4 cellular contexts compared by ENCODE assay signal in the genomic region with DNA sequence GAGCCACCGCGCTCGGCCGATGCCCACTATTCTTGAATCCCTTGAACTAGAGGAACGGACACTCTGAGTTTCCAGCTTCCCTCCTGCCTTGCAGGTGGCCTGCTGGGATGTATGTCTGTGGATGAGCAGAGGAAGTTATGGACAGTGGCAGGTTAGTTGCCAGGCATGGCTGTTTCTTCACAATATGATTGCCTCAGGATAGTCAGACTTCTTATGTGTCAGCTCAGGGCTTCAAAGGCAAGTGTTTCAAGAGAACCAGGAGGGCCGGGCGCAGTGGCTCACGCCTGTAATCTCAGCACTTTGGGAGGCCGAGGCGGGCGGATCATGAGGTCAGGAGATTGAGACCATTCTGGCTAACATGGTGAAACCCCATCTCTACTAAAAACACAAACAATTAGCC. TPM values are rescaled to one million over a fixed set of nuclear protein-coding genes. Genes with fewer than 3 reads are reported as not detected.
"Had no signal": no experiment of that assay in that cellular context is flagged by ENCODE, and none has a peak within 500 bp of the region (broad histone marks: within the 10 kb centered on the region; RNA-seq: fewer than 3 reads in every experiment).

No MANE protein-coding gene starts in this region.

RNA-seq across cellular contexts. Expression of a gene that starts 21.6 kb away (rescaled TPM):
- total RNA-seq: GM23248, GM23338, H4, H9 had no signal
- polyA plus RNA-seq: GM23248 had no signal
